Comparison of ENCODE assay signal across 1 cellular context in genomic region chr2:54115284-54116137, GRCh38.
TF ChIP-seq lines count a peak whose summit lies in the region.

Gene ACYP2, plus strand, starts transcription at chr2:54115615.

TF ChIP-seq in HEK293, 187 proteins besides CTCF, POLR2A, EP300 and RAD21 (continued from another document and continues in another):
- TF ChIP-seq PATZ1 (tag by site-specific recombination; IDR thresholded peaks at IDR 0.05) = peak; percentile 96
- TF ChIP-seq ZNF169 (tag by site-specific recombination; IDR thresholded peaks at IDR 0.05) = no peak
- TF ChIP-seq PRDM2 (tag by site-specific recombination; IDR thresholded peaks at IDR 0.05; ENCODE audit: borderline replicate concordance) = no peak
- no peak for TF ChIP-seq ZNF37A (tag by site-specific recombination; IDR thresholded peaks at IDR 0.05)
- TF ChIP-seq ZNF175 (tag by site-specific recombination; IDR thresholded peaks at IDR 0.05) = no peak
- no peak for TF ChIP-seq ZNF248 (tag by site-specific recombination; IDR thresholded peaks at IDR 0.05)
- TF ChIP-seq ZNF211 (tag by site-specific recombination; IDR thresholded peaks at IDR 0.05; ENCODE audit: low read depth) = no peak
- no peak for TF ChIP-seq ZNF449 (tag by site-specific recombination; IDR thresholded peaks at IDR 0.05)
- TF ChIP-seq ZNF174 (tag by site-specific recombination; IDR thresholded peaks at IDR 0.05) = no peak
- TF ChIP-seq KLF16 (tag by site-specific recombination; IDR thresholded peaks at IDR 0.05) = peak; percentile 68
- peak; percentile 21; the same call in 1 of the 2 replicates for TF ChIP-seq GLIS2 (tag by site-specific recombination; IDR thresholded peaks at IDR 0.05)
- TF ChIP-seq ZNF654 (tag by site-specific recombination; IDR thresholded peaks at IDR 0.05; ENCODE audit: low read depth) = no peak
- TF ChIP-seq ZNF785 (tag by site-specific recombination; IDR thresholded peaks at IDR 0.05) = no peak
- TF ChIP-seq ZNF214 (tag by site-specific recombination; IDR thresholded peaks at IDR 0.05; ENCODE audit: borderline replicate concordance) = no peak
- no peak for TF ChIP-seq PBX3 (CRISPR knock-in tag; IDR thresholded peaks at IDR 0.05)
- peak; percentile 91 for TF ChIP-seq PRDM10 (tag by site-specific recombination; IDR thresholded peaks at IDR 0.05)
- TF ChIP-seq TRIM28 (IDR thresholded peaks at IDR 0.05; ENCODE audit: borderline replicate concordance, low read length) = no peak
- TF ChIP-seq ZNF266 (tag by site-specific recombination; IDR thresholded peaks at IDR 0.05; ENCODE audit: low read depth) = no peak
- TF ChIP-seq ZNF776 (tag by site-specific recombination; IDR thresholded peaks at IDR 0.05; ENCODE audit: borderline replicate concordance) = no peak
- TF ChIP-seq GLI2 (tag by site-specific recombination; IDR thresholded peaks at IDR 0.05; ENCODE audit: borderline replicate concordance, low read depth) = no peak
- no peak for TF ChIP-seq ZNF670 (tag by site-specific recombination; IDR thresholded peaks at IDR 0.05; ENCODE audit: low read depth)
- no peak for TF ChIP-seq ZNF148 (tag by site-specific recombination; IDR thresholded peaks at IDR 0.05; ENCODE audit: borderline replicate concordance)
- TF ChIP-seq ZNF274 (IDR thresholded peaks at IDR 0.05; ENCODE audit: low read length) = no peak
- no peak for TF ChIP-seq ZNF274 (tag by site-specific recombination; IDR thresholded peaks at IDR 0.05; ENCODE audit: borderline replicate concordance)
- no peak for TF ChIP-seq ZNF114 (tag by site-specific recombination; IDR thresholded peaks at IDR 0.05)
- no peak for TF ChIP-seq GFI1B (tag by site-specific recombination; IDR thresholded peaks at IDR 0.05)
- TF ChIP-seq ZNF350 (tag by site-specific recombination; IDR thresholded peaks at IDR 0.05) = no peak
- peak; percentile 60 for TF ChIP-seq ZNF629 (tag by site-specific recombination; IDR thresholded peaks at IDR 0.05)
- no peak for TF ChIP-seq ZNF555 (tag by site-specific recombination; conservative IDR thresholded peaks at IDR 0.05)
- TF ChIP-seq ZNF621 (tag by site-specific recombination; IDR thresholded peaks at IDR 0.05) = no peak
- TF ChIP-seq ZNF132 (tag by site-specific recombination; IDR thresholded peaks at IDR 0.05; ENCODE audit: borderline replicate concordance) = no peak
- 0 out of 2 replicates have a peak, but pooled peaks have one; percentile 8 for TF ChIP-seq TCF7L2 (IDR thresholded peaks at IDR 0.05; ENCODE audit: borderline replicate concordance, low read depth, low read length)
- no peak; the same call in 1 of the 2 replicates for TF ChIP-seq ZNF121 (tag by site-specific recombination; IDR thresholded peaks at IDR 0.05)
- TF ChIP-seq ZSCAN30 (tag by site-specific recombination; IDR thresholded peaks at IDR 0.05) = peak; percentile 82; the same call in 1 of the 2 replicates
- TF ChIP-seq ZNF792 (tag by site-specific recombination; IDR thresholded peaks at IDR 0.05) = no peak
- TF ChIP-seq ZSCAN5A (tag by site-specific recombination; IDR thresholded peaks at IDR 0.05) = 0 out of 2 replicates have a peak, but pooled peaks have one; percentile 43
- TF ChIP-seq SCRT2 (tag by site-specific recombination; IDR thresholded peaks at IDR 0.05) = peak; percentile 49; the same call in 1 of the 2 replicates
- TF ChIP-seq ZBTB11 (tag by site-specific recombination; conservative IDR thresholded peaks at IDR 0.05; ENCODE audit: low read depth) = peak; percentile 82
